18 cellular contexts compared by ENCODE assay signal in the genomic region with DNA sequence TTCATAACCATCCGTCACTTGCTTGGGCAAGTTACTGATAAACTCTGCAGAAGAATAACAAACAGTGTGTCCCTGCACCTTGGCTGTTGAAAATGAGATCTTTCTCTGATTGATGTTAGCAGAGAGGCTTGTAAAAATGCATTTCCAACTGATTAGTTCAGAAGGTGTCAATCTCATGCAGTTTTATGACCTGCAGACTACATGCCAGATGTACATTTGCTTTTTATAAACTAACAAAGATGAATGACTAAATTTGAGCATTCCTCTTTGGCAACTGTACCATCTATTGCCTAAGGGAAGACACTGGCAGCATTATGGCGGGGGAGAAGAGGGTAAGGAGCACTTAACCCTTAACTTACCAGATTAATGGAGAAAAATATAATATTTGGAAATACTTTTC.
A peak's percentile ranks its signal among the peaks of the same experiment; 100 is the strongest.
DNase-seq lines count a peak whose midpoint lies in the region; ATAC-seq and TF ChIP-seq lines count a peak whose summit lies in the region.
"Had no signal": no experiment of that assay in that cellular context is flagged by ENCODE, and none has a peak within 500 bp of the region (broad histone marks: within the 10 kb centered on the region; RNA-seq: fewer than 3 reads in every experiment).

No MANE protein-coding gene starts in this region.

- no peak overlapping the region for H3K14ac ChIP-seq in IMR-90 (replicated peaks; ENCODE audit: low read depth, low read length)

- no TSS peak for BruUV-seq in IMR-90 (replicated peaks; lab: Mats Ljungman, UMichigan)

- TF ChIP-seq POLR2A in IMR-90 (IDR thresholded peaks at IDR 0.05; ENCODE audit: low read depth, low read length) = no peak

- H3K36me3 Mint-ChIP-seq in osteocyte (ENCODE audit: unreplicated experiment) = peaks cover 4% of the 10 kb centered on the region

- H3K27ac ChIP-seq in IMR-90 (ENCODE audit: insufficient read depth, low read length) = no peak overlapping the region
- H3K27ac ChIP-seq in VCaP = peak overlapping the region; percentile 9; the same call in 1 of the 2 replicates
- no peak overlapping the region for H3K27ac ChIP-seq in osteoblast (ENCODE audit: low read depth, low read length)
- H3K27ac ChIP-seq: colonic mucosa, upper lobe of left lung had no signal

- no peak overlapping the region for H3K9ac ChIP-seq in IMR-90 (ENCODE audit: low read depth, low read length)

- no peak overlapping the region for H3K4ac ChIP-seq in IMR-90 (ENCODE audit: low read depth, low read length)

- no peak overlapping the region for H4K91ac ChIP-seq in IMR-90 (ENCODE audit: insufficient read depth, low read depth, low read length)

- DNase-seq in ELR (ENCODE audit: low read depth) = peak; percentile 10
- peak; percentile 26 for DNase-seq in IMR-90
- no peak for DNase-seq in osteocyte (ENCODE audit: extremely low spot score, unreplicated experiment)
- no peak for DNase-seq in SW 1271 (lab: John Stamatoyannopoulos, UW)
- no peak for DNase-seq in osteoblast (ENCODE audit: insufficient read length, low spot score, missing footprints)
- no peak for DNase-seq in UCSD-AML1 (lab: John Stamatoyannopoulos, UW; ENCODE audit: unreplicated experiment)
- DNase-seq: activated CD4-positive, alpha-beta T cell treated with anti-CD3 and anti-CD28 coated beads, Interleukin-2, amount 10 ng/mL, durations not matched to agents 24 days and 14 days; C1 segment of cervical spinal cord; colonic mucosa; GF-D8; hippocampal formation; NCI-H1105 treated with DMSO at 0.1 percent for 48 hours; SHP77 treated with DMSO at 0.1 percent for 48 hours; stimulated activated CD8-positive, alpha-beta memory T cell treated with anti-CD3 and anti-CD28 coated beads, Interleukin-4, amount 100 ng/mL, for 48 hours; upper lobe of left lung had no signal

- H3K4me1 ChIP-seq in IMR-90 (ENCODE audit: control insufficient read depth, insufficient read depth, low read length) = no peaks in the 10 kb centered on the region; the same call in 1 of the 2 replicates
- no peaks in the 10 kb centered on the region for H3K4me1 ChIP-seq in osteoblast (ENCODE audit: insufficient read depth, low read length)
- H3K4me1 ChIP-seq: colonic mucosa, upper lobe of left lung had no signal

- no peak overlapping the region for H3K23ac ChIP-seq in IMR-90 (ENCODE audit: low read depth, low read length)

- no peak overlapping the region for H3K18ac ChIP-seq in IMR-90 (ENCODE audit: low read depth, low read length)

- H2BK20ac ChIP-seq in IMR-90 (ENCODE audit: low read depth, low read length) = no peak overlapping the region

- WGBS in IMR-90 (ENCODE audit: extremely low coverage in 2 of 2, insufficient read length in 1 of 2), 2 experiments = no CpG with 5 or more reads among the region's 2 CpGs

- no peaks in the 10 kb centered on the region for H3K79me2 ChIP-seq in osteoblast (ENCODE audit: insufficient read depth, low read length)

- H2BK120ac ChIP-seq in IMR-90 (ENCODE audit: low read depth, low read length) = no peak overlapping the region

- POLR2A ChIA-PET in IMR-90 (lab: Charles Lee; ENCODE audit: unreplicated experiment) = no interaction called here

- no peak overlapping the region for H3K4me3 ChIP-seq in IMR-90 (ENCODE audit: insufficient read depth, low read depth, low read length)
- no peak overlapping the region for H3K4me3 ChIP-seq in osteoblast (ENCODE audit: insufficient read depth, low read length)
- H3K4me3 ChIP-seq: colonic mucosa, upper lobe of left lung had no signal

- H3K4me2 ChIP-seq in IMR-90 (ENCODE audit: low read depth, low read length) (no peak overlapping the region), osteoblast (ENCODE audit: insufficient read depth, low read length) (no peak overlapping the region)

- in situ Hi-C loops in IMR-90 (cut with MboI; ENCODE audit: low sequenced_read_pairs) = no loop called here

- H3K27me3 ChIP-seq in IMR-90 (ENCODE audit: control insufficient read depth, insufficient read depth, low read length) = no peaks in the 10 kb centered on the region
- H3K27me3 ChIP-seq in osteoblast (ENCODE audit: insufficient read depth, low read length) = no peaks in the 10 kb centered on the region
- H3K27me3 ChIP-seq: colonic mucosa, upper lobe of left lung had no signal

- H4K20me1 ChIP-seq in IMR-90 (ENCODE audit: insufficient read depth, low read length) (no peaks in the 10 kb centered on the region), osteoblast (ENCODE audit: insufficient read depth, low read length) (no peaks in the 10 kb centered on the region)

- H2BK15ac ChIP-seq in IMR-90 (ENCODE audit: low read depth, low read length) = no peak overlapping the region

- H3K9me1 ChIP-seq in IMR-90 (ENCODE audit: insufficient read depth, low read length) = no peaks in the 10 kb centered on the region; the same call in 1 of the 2 replicates

- no peak overlapping the region for H2BK5ac ChIP-seq in IMR-90 (ENCODE audit: low read depth, low read length, poor library complexity, severe bottlenecking)

- H2AFZ ChIP-seq in IMR-90 (replicated peaks; ENCODE audit: low read length, poor library complexity) (no peak overlapping the region), osteoblast (ENCODE audit: low read length) (no peak overlapping the region)

- no peak overlapping the region for H4K5ac ChIP-seq in IMR-90 (ENCODE audit: low read depth, low read length)

- no peaks in the 10 kb centered on the region for H3K9me3 Mint-ChIP-seq in osteocyte (ENCODE audit: unreplicated experiment)
- H3K9me3 Mint-ChIP-seq: activated CD4-positive, alpha-beta T cell treated with anti-CD3 and anti-CD28 coated beads, Interleukin-2, amount 10 ng/mL, durations not matched to agents 24 days and 14 days; activated T-helper 2 cell treated with anti-CD3 and anti-CD28 coated beads, Interferon-gamma antibody, Interleukin-2, Interleukin-4, amounts not matched to agents 10 μg/mL and 5 μg/mL and 100 μg/mL, durations not matched to agents 14 hours and 24 hours and 36 hours; brain had no signal

- TF ChIP-seq RAD21 in IMR-90 (IDR thresholded peaks at IDR 0.05; ENCODE audit: low read length) = no peak

- H3K4me1 Mint-ChIP-seq in osteocyte (ENCODE audit: unreplicated experiment) = peaks cover 19% of the 10 kb centered on the region
- H3K4me1 Mint-ChIP-seq: activated CD4-positive, alpha-beta T cell treated with anti-CD3 and anti-CD28 coated beads, Interleukin-2, amount 10 ng/mL, durations not matched to agents 24 days and 14 days; brain had no signal

- no peaks in the 10 kb centered on the region for H3K27me3 Mint-ChIP-seq in osteocyte (ENCODE audit: unreplicated experiment)
- H3K27me3 Mint-ChIP-seq: activated CD4-positive, alpha-beta T cell treated with anti-CD3 and anti-CD28 coated beads, Interleukin-2, amount 10 ng/mL, durations not matched to agents 24 days and 14 days; brain had no signal

- CTCF ChIA-PET in IMR-90 (lab: Yijun Ruan, JAX) = interaction anchor here (0.6 kb wide), 1 partner anchor 490 kb away, joined by 3 read pairs; no protein-coding TSS in a partner anchor

- H3K27ac Mint-ChIP-seq in osteocyte (ENCODE audit: unreplicated experiment) = peak overlapping the region; percentile 42
- H3K27ac Mint-ChIP-seq: activated CD4-positive, alpha-beta T cell treated with anti-CD3 and anti-CD28 coated beads, Interleukin-2, amount 10 ng/mL, durations not matched to agents 24 days and 14 days; activated T-helper 2 cell treated with anti-CD3 and anti-CD28 coated beads, Interferon-gamma antibody, Interleukin-2, Interleukin-4, amounts not matched to agents 10 μg/mL and 5 μg/mL and 100 μg/mL, durations not matched to agents 14 hours and 24 hours and 36 hours; brain had no signal

- no peak overlapping the region for H2AK5ac ChIP-seq in IMR-90 (ENCODE audit: low read depth, low read length)

- H3K36me3 ChIP-seq in IMR-90 (ENCODE audit: control insufficient read depth, insufficient read depth, low read length) = no peaks in the 10 kb centered on the region
- H3K36me3 ChIP-seq in osteoblast (ENCODE audit: insufficient read depth, low read length) = no peaks in the 10 kb centered on the region
- H3K36me3 ChIP-seq: colonic mucosa, upper lobe of left lung had no signal

- H3K9me3 ChIP-seq in IMR-90 (ENCODE audit: control insufficient read depth, insufficient read depth, low read length) (no peaks in the 10 kb centered on the region), osteoblast (ENCODE audit: low read depth, low read length) (no peaks in the 10 kb centered on the region)
- H3K9me3 ChIP-seq: colonic mucosa, upper lobe of left lung had no signal

- no peaks in the 10 kb centered on the region for H3K79me1 ChIP-seq in IMR-90 (ENCODE audit: low read depth in 1 of 2, low read length in 2 of 2)

- intact Hi-C loops in IMR-90 (cut with micrococcal nuclease) = no loop called here

- dilution Hi-C loops in IMR-90 (cut with HindIII; ENCODE audit: low sequenced_read_pairs, unreplicated experiment) = no loop called here

- no peak for TF ChIP-seq CTCF in IMR-90 (conservative IDR thresholded peaks at IDR 0.05; ENCODE audit: low read depth, low read length)
- TF ChIP-seq CTCF in VCaP (conservative IDR thresholded peaks at IDR 0.05) = no peak
- no peak for TF ChIP-seq CTCF in osteocyte (IDR thresholded peaks at IDR 0.05)
- TF ChIP-seq CTCF in osteoblast (IDR thresholded peaks at IDR 0.05; ENCODE audit: extremely low read depth, low read depth, low read length) = no peak

- no peak overlapping the region for H4K8ac ChIP-seq in IMR-90 (ENCODE audit: low read depth in 2 of 2, low read length in 2 of 2)

- no peak overlapping the region for H3K56ac ChIP-seq in IMR-90 (ENCODE audit: extremely low read depth, insufficient read depth, low read length)

- H2AK9ac ChIP-seq in IMR-90 (replicated peaks; ENCODE audit: low read depth, low read length, poor library complexity) = no peak overlapping the region

- ATAC-seq in IMR-90 (ENCODE audit: low read depth) = peak; percentile 54

- H3K4me3 Mint-ChIP-seq in osteocyte (ENCODE audit: unreplicated experiment) = no peak overlapping the region
- H3K4me3 Mint-ChIP-seq: activated CD4-positive, alpha-beta T cell treated with anti-CD3 and anti-CD28 coated beads, Interleukin-2, amount 10 ng/mL, durations not matched to agents 24 days and 14 days; brain had no signal

TF ChIP-seq in IMR-90, 13 proteins besides CTCF, POLR2A, EP300 and RAD21:
- TF ChIP-seq CEBPB (IDR thresholded peaks at IDR 0.05; ENCODE audit: low read depth, low read length) = peak; percentile 56
- no peak for TF ChIP-seq CHD1 (IDR thresholded peaks at IDR 0.05; ENCODE audit: low read depth, low read length)
TF ChIP-seq in IMR-90: peak in this region for 1.

Comparison
In these comparisons a context has a peak if more than half of its experiments do, and no peak if none do; other contexts are left out.
1. DNase-seq: peak in ELR (single experiment) and IMR-90 (single experiment); none in osteocyte (single experiment), SW 1271 (0 of 2), osteoblast (single experiment) and UCSD-AML1 (single experiment).